Comparison of ENCODE assay signal across 1 cellular context in the genomic region with DNA sequence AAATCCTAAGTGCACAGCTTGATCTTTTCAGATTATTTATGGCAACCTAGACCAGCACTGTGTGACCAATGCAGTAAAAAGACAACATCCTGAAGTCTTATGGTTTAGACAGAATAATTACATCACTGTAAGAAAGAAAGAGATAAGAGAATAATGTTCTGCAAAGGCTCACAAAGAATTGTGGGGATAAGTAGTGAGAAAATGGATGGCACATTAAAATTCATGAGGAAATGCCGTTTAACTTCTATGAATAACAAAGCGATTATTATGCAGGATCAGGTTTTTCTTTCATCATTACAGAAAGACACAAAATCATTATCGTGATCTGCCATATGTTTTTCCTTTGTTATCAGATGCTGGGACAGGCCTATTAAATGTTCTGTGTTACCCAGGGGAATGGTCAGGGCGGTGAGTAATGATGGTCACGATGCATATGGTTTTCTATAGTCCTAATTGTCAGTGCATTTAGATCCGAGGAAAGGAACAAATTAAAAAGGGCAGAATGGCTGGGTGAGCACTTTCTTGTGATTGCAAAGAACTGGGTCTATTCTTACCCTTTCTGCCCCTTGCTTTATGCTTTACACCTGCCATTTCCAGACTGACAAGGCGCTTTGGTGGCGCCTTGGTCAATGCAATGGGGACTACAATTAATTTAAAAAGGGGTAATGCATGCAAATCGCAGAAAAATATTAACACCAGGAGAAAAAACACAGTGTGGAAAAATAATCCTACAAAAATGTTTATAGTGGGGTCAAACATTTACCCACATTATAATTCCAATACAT.
TF ChIP-seq lines count a peak whose summit lies in the region.

No MANE protein-coding gene starts in this region.

TF ChIP-seq in HepG2, 621 proteins besides CTCF, POLR2A, EP300 and RAD21:
- no peak for TF ChIP-seq ZNF549 (CRISPR knock-in tag; IDR thresholded peaks at IDR 0.05)
- no peak for TF ChIP-seq ZNF772 (CRISPR knock-in tag; IDR thresholded peaks at IDR 0.05)
- TF ChIP-seq NR2F6 (IDR thresholded peaks at IDR 0.05): no peak
- no peak for TF ChIP-seq NR2F6 (CRISPR knock-in tag; IDR thresholded peaks at IDR 0.05)
- TF ChIP-seq HHEX (CRISPR knock-in tag; IDR thresholded peaks at IDR 0.05): no peak
- TF ChIP-seq MEIS1 (CRISPR knock-in tag; IDR thresholded peaks at IDR 0.05; ENCODE audit: borderline replicate concordance): no peak
- no peak for TF ChIP-seq NFYB (CRISPR knock-in tag; IDR thresholded peaks at IDR 0.05)
- TF ChIP-seq, protein P1, sequence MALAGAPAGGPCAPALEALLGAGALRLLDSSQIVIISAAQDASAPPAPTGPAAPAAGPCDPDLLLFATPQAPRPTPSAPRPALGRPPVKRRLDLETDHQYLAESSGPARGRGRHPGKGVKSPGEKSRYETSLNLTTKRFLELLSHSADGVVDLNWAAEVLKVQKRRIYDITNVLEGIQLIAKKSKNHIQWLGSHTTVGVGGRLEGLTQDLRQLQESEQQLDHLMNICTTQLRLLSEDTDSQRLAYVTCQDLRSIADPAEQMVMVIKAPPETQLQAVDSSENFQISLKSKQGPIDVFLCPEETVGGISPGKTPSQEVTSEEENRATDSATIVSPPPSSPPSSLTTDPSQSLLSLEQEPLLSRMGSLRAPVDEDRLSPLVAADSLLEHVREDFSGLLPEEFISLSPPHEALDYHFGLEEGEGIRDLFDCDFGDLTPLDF (CRISPR knock-in tag; IDR thresholded peaks at IDR 0.05): no peak
- TF ChIP-seq ZFP36 (IDR thresholded peaks at IDR 0.05; ENCODE audit: borderline replicate concordance, low read depth, low read length, partially characterized antibody): no peak
- TF ChIP-seq KLF15 (CRISPR knock-in tag; IDR thresholded peaks at IDR 0.05; ENCODE audit: borderline replicate concordance): no peak
- TF ChIP-seq ZNF414 (CRISPR knock-in tag; IDR thresholded peaks at IDR 0.05): no peak
- no peak for TF ChIP-seq IKZF5 (CRISPR knock-in tag; IDR thresholded peaks at IDR 0.05)
- no peak for TF ChIP-seq CEBPG (CRISPR knock-in tag; IDR thresholded peaks at IDR 0.05)
